8 cellular contexts compared by ENCODE assay signal in genomic region chr2:160406591-160407392, GRCh38.
DNase-seq lines count a peak whose midpoint lies in the region; ATAC-seq lines count a peak whose summit lies in the region.

No MANE protein-coding gene starts in this region.

- no peaks in the 10 kb centered on the region for H3K9me3 ChIP-seq in endocrine pancreas (ENCODE audit: control insufficient read depth, low read length)

- peak overlapping the region; percentile 69 for H3K4me3 ChIP-seq in endocrine pancreas (ENCODE audit: control insufficient read depth, insufficient read depth, low read length)

- no peaks in the 10 kb centered on the region for H3K9me3 Mint-ChIP-seq in activated CD4-positive, alpha-beta memory T cell treated with anti-CD3 and anti-CD28 coated beads for 36 hours

- H3K27ac Mint-ChIP-seq in activated CD4-positive, alpha-beta memory T cell treated with anti-CD3 and anti-CD28 coated beads for 36 hours, result peak overlapping the region; percentile 94

- no peaks in the 10 kb centered on the region for H3K36me3 ChIP-seq in endocrine pancreas (ENCODE audit: control insufficient read depth, insufficient read depth, low read length)

- no peaks in the 10 kb centered on the region for H3K36me3 Mint-ChIP-seq in activated CD4-positive, alpha-beta memory T cell treated with anti-CD3 and anti-CD28 coated beads for 36 hours

- H3K4me1 Mint-ChIP-seq in activated CD4-positive, alpha-beta memory T cell treated with anti-CD3 and anti-CD28 coated beads for 36 hours (ENCODE audit: low read depth), result peaks cover 80% of the 10 kb centered on the region

- POLR2A ChIA-PET in activated CD4-positive, alpha-beta memory T cell treated with anti-CD3 and anti-CD28 coated beads for 36 hours (lab: Charles Lee), result interaction anchor here (0.7 to 2.2 kb wide), 9 partner anchors 8 to 701 kb away, joined by 3 to 11 read pairs (median 4); no protein-coding TSS in a partner anchor

- DNase-seq in NCI-H524 treated with DMSO at 0.1 percent for 48 hours (lab: John Stamatoyannopoulos, UW) (peak; percentile 58), midbrain (lab: John Stamatoyannopoulos, UW) (peak; percentile 42), cortex of kidney (lab: John Stamatoyannopoulos, UW) (no peak)
- peak; percentile 78 for DNase-seq in activated CD4-positive, alpha-beta memory T cell treated with anti-CD3 and anti-CD28 coated beads for 36 hours
- peak; percentile 41 to 48 for DNase-seq in stimulated activated CD8-positive, alpha-beta memory T cell treated with anti-CD3 and anti-CD28 coated beads, Interleukin-2, amount 100 ng/mL, for 1 hour (ENCODE audit: low read depth in 2 of 2)

- CTCF ChIA-PET in activated CD4-positive, alpha-beta memory T cell treated with anti-CD3 and anti-CD28 coated beads for 36 hours (lab: Charles Lee), result interaction anchor here (1.0 to 2.2 kb wide), 6 partner anchors 11 to 85 kb away, joined by 3 to 15 read pairs (median 6); no protein-coding TSS in a partner anchor

- H3K27me3 ChIP-seq in endocrine pancreas (ENCODE audit: control insufficient read depth, insufficient read depth, low read length), result no peaks in the 10 kb centered on the region

- no peaks in the 10 kb centered on the region for H3K27me3 Mint-ChIP-seq in activated CD4-positive, alpha-beta memory T cell treated with anti-CD3 and anti-CD28 coated beads for 36 hours

- ATAC-seq in GM18520 (IDR thresholded peaks at IDR 0.05; ENCODE audit: unreplicated experiment) (peak; percentile 27), HG02970 (IDR thresholded peaks at IDR 0.05; ENCODE audit: low FRiP score, unreplicated experiment) (peak; percentile 35)

- peak overlapping the region; percentile 77 for H3K9ac ChIP-seq in endocrine pancreas (ENCODE audit: control insufficient read depth, insufficient read depth, low read length)

- peak overlapping the region; percentile 82 for H3K4me3 Mint-ChIP-seq in activated CD4-positive, alpha-beta memory T cell treated with anti-CD3 and anti-CD28 coated beads for 36 hours

- no peaks in the 10 kb centered on the region for H3K4me1 ChIP-seq in endocrine pancreas (ENCODE audit: control insufficient read depth, insufficient read depth, low read length)

- intact Hi-C loops in activated CD4-positive, alpha-beta memory T cell treated with anti-CD3 and anti-CD28 coated beads for 36 hours (cut with micrococcal nuclease), result loop anchor here (1.0 to 10.0 kb wide), 9 partner anchors 23 to 754 kb away; partner anchors contain the start of genes LY75, RBMS1 and TANK
